In genomic region chr15:69462030-69462492, GRCh38 we compare ENCODE assay signal across 8 cellular contexts. TPM values are rescaled to one million over a fixed set of nuclear protein-coding genes. Genes with fewer than 3 reads are reported as not detected.
DNase-seq lines count a peak whose midpoint lies in the region; ATAC-seq and TF ChIP-seq lines count a peak whose summit lies in the region.

No MANE protein-coding gene starts in this region.

- H3K27ac Mint-ChIP-seq in CD8-positive, alpha-beta memory T cell: peak overlapping the region in 6 of 8 donors; percentile 47 to 96 (median 94)
- H3K27ac Mint-ChIP-seq in type B pancreatic cell: no peak overlapping the region

- ATAC-seq in HG03354 (IDR thresholded peaks at IDR 0.05; ENCODE audit: poor library complexity, severe bottlenecking, unreplicated experiment): peak; percentile 3
- peak; percentile 8 for ATAC-seq in body of pancreas
- peak; percentile 18 to 45 (median 22) for ATAC-seq in right lobe of liver
- no peak for ATAC-seq in GM21367 (IDR thresholded peaks at IDR 0.05; ENCODE audit: unreplicated experiment)

- peak overlapping the region; percentile 81 to 97 (median 91) for H3K4me3 Mint-ChIP-seq in CD8-positive, alpha-beta memory T cell
- peak overlapping the region; percentile 89 for H3K4me3 Mint-ChIP-seq in type B pancreatic cell

- no peaks in the 10 kb centered on the region for H3K9me3 Mint-ChIP-seq in CD8-positive, alpha-beta memory T cell
- no peaks in the 10 kb centered on the region for H3K9me3 Mint-ChIP-seq in type B pancreatic cell

- CTCF ChIA-PET in CD8-positive, alpha-beta memory T cell (lab: Charles Lee): interaction anchor here (0.9 to 9.7 kb wide), 13 partner anchors 8 to 1093 kb away, joined by 3 to 121 read pairs (median 4); partner anchors contain the start of genes KIF23 and RPLP1

- POLR2A ChIA-PET in CD8-positive, alpha-beta memory T cell (lab: Charles Lee): interaction anchor here (1.0 to 4.3 kb wide), 2 partner anchors 9 to 42 kb away, joined by 5 to 110 read pairs; partner anchors contain the start of gene RPLP1

- H3K4me1 Mint-ChIP-seq in CD8-positive, alpha-beta memory T cell: peaks cover 17 to 53% (median 24%) of the 10 kb centered on the region in 3 donors
- H3K4me1 Mint-ChIP-seq in type B pancreatic cell (ENCODE audit: unreplicated experiment): peaks cover 5% of the 10 kb centered on the region

- peak overlapping the region; percentile 74 for H3K27ac ChIP-seq in CD8-positive, alpha-beta memory T cell (ENCODE audit: low read depth, low read length)
- H3K27ac ChIP-seq in body of pancreas (peak overlapping the region in 3 of 4 donors; percentile 78 to 91 (median 88)), right lobe of liver (peak overlapping the region; percentile 66 to 91 (median 85))

- H3K4me1 ChIP-seq in CD8-positive, alpha-beta memory T cell (ENCODE audit: insufficient read depth, low read length): peaks cover 25% of the 10 kb centered on the region
- H3K4me1 ChIP-seq in body of pancreas: peaks cover 9% of the 10 kb centered on the region
- no peaks in the 10 kb centered on the region for H3K4me1 ChIP-seq in right lobe of liver

- peaks cover 0 to 2% of the 10 kb centered on the region in 2 donors for H3K27me3 Mint-ChIP-seq in CD8-positive, alpha-beta memory T cell
- no peaks in the 10 kb centered on the region for H3K27me3 Mint-ChIP-seq in type B pancreatic cell

- TF ChIP-seq CTCF in body of pancreas (IDR thresholded peaks at IDR 0.05): no peak
- TF ChIP-seq CTCF in right lobe of liver (IDR thresholded peaks at IDR 0.05): no peak
- no peak for TF ChIP-seq CTCF in type B pancreatic cell (conservative IDR thresholded peaks at IDR 0.05)

- no peak for TF ChIP-seq POLR2A in body of pancreas (IDR thresholded peaks at IDR 0.05)
- TF ChIP-seq POLR2A in right lobe of liver (IDR thresholded peaks at IDR 0.05): no peak

- 36 to 49% methylated on average over 18 to 23 of the region's 23 CpGs for WGBS in body of pancreas, 2 donors
- 12% methylated on average over 8 of the region's 23 CpGs for WGBS in right lobe of liver (ENCODE audit: insufficient coverage, low coverage, low lambda C conversion rate, missing lambda C conversion rate)

- H3K36me3 ChIP-seq in CD8-positive, alpha-beta memory T cell (ENCODE audit: insufficient read depth, low read length): peaks cover 5% of the 10 kb centered on the region
- no peaks in the 10 kb centered on the region for H3K36me3 ChIP-seq in body of pancreas (replicated peaks in 1 of 2; ENCODE audit: insufficient read depth in 1 of 2, low read depth in 2 of 2)
- peaks cover 0 to 4% (median 0%) of the 10 kb centered on the region in 4 donors for H3K36me3 ChIP-seq in right lobe of liver

- peak overlapping the region; percentile 93 for H3K4me3 ChIP-seq in CD8-positive, alpha-beta memory T cell (ENCODE audit: low read length)
- H3K4me3 ChIP-seq in body of pancreas: peak overlapping the region in 1 of 2 donors; percentile 11
- H3K4me3 ChIP-seq in right lobe of liver: peak overlapping the region; percentile 62 to 66 (median 63)

- no peaks in the 10 kb centered on the region for H3K9me3 ChIP-seq in CD8-positive, alpha-beta memory T cell (ENCODE audit: low read length)
- no peaks in the 10 kb centered on the region for H3K9me3 ChIP-seq in body of pancreas
- H3K9me3 ChIP-seq in right lobe of liver: no peaks in the 10 kb centered on the region

- no peak for DNase-seq in CD8-positive, alpha-beta memory T cell
- peak; percentile 45 to 65 (median 56) for DNase-seq in body of pancreas
- peak; percentile 66 to 70 (median 67) for DNase-seq in right lobe of liver
- no peak for DNase-seq in type B pancreatic cell (ENCODE audit: extremely low spot score, unreplicated experiment)
- DNase-seq in DMS153 treated with DMSO at 0.1 percent for 48 hours (lab: John Stamatoyannopoulos, UW; ENCODE audit: unreplicated experiment): no peak
- no peak for DNase-seq in SKM-1 treated with dmso at 0.1 percent for 144 hours (lab: John Stamatoyannopoulos, UW; ENCODE audit: unreplicated experiment)

- intact Hi-C loops in body of pancreas (cut with DNase I): no loop called here
- intact Hi-C loops in right lobe of liver (cut with DNase I): no loop called here

- no peaks in the 10 kb centered on the region for H3K27me3 ChIP-seq in CD8-positive, alpha-beta memory T cell (ENCODE audit: insufficient read depth, low read length, poor library complexity, severe bottlenecking)
- H3K27me3 ChIP-seq in body of pancreas: no peaks in the 10 kb centered on the region
- no peaks in the 10 kb centered on the region for H3K27me3 ChIP-seq in right lobe of liver

- H3K36me3 Mint-ChIP-seq in CD8-positive, alpha-beta memory T cell: peaks cover 0 to 9% (median 3%) of the 10 kb centered on the region in 3 donors
- peaks cover 10% of the 10 kb centered on the region for H3K36me3 Mint-ChIP-seq in type B pancreatic cell

RNA-seq across cellular contexts. Expression of gene RPLP1, which starts 9.4 kb away (rescaled TPM):
- total RNA-seq in CD8-positive, alpha-beta memory T cell: 1,000 to 10,000 TPM; 2,216 to 2,332 TPM
- 2,084 TPM for polyA plus RNA-seq in CD8-positive, alpha-beta memory T cell
- total RNA-seq in body of pancreas (100 to 1,000 TPM; 332 to 973 TPM), right lobe of liver (100 to 1,000 TPM; 164 to 536 (median 471) TPM), type B pancreatic cell (ENCODE audit: low replicate concordance) (1,676 and 1,694 TPM in 2 replicates)

RNA-seq across cellular contexts. Expression of gene KIF23, which starts 47.9 kb away (rescaled TPM):
- total RNA-seq in CD8-positive, alpha-beta memory T cell: 10 to 100 TPM; 36.0 to 44.4 TPM
- 0.18 TPM for polyA plus RNA-seq in CD8-positive, alpha-beta memory T cell
- total RNA-seq in body of pancreas: 1 to 10 TPM in 1 of 2 donors, under 1 TPM in 1; 0.99 to 2.9 TPM
- total RNA-seq in right lobe of liver: 1 to 10 TPM in 4 of 6 experiments, under 1 TPM in 2; 0.09 to 2.2 (median 1.2) TPM
- 31.8 and 48.1 TPM in 2 replicates for total RNA-seq in type B pancreatic cell (ENCODE audit: low replicate concordance)

Comparison
In these comparisons a context has a peak if more than half of its experiments do, and no peak if none do; other contexts are left out.
1. DNase-seq: peak in body of pancreas (4 of 4) and right lobe of liver (3 of 3); none in CD8-positive, alpha-beta memory T cell (0 of 5), type B pancreatic cell (single experiment), DMS153 treated with DMSO at 0.1 percent for 48 hours (single experiment) and SKM-1 treated with dmso at 0.1 percent for 144 hours (single experiment).
2. Peak in every context shown above with its lines, with median percentiles within 50 percentile points of each other: H3K27ac ChIP-seq.